13 cellular contexts compared by ENCODE assay signal in the genomic region with DNA sequence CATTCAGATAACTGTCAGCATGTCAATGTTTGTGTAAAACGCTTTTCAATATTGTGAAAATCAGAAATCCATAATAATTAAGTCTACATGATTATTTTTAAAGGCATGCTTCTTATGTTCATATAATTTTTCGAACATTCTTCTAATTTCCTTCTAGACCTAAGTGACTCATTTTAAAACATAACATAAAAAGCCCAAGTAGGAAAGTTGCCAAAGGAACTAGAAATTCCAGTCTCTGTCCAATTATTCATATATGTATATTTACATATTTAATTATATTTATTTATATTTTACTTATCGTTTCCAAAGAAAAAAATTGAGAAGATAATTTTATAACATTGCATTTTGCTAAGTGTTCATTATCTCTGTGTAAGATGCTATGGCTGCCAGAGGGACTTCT.
DNase-seq lines count a peak whose midpoint lies in the region; ATAC-seq and TF ChIP-seq lines count a peak whose summit lies in the region.
"Had no signal": no experiment of that assay in that cellular context is flagged by ENCODE, and none has a peak within 500 bp of the region (broad histone marks: within the 10 kb centered on the region; RNA-seq: fewer than 3 reads in every experiment).

No MANE protein-coding gene starts in this region.

- DNase-seq in GM23248 (peak; percentile 29), amniotic epithelial cell (ENCODE audit: low read depth) (peak; percentile 38), epithelial cell of esophagus (ENCODE audit: low read depth) (peak; percentile 53), iris pigment epithelial cell (ENCODE audit: low read depth) (peak; percentile 64), right lobe of liver (no peak), SK-N-DZ (ENCODE audit: low spot score) (no peak)
- no peak for DNase-seq in activated CD4-positive, alpha-beta T cell treated with anti-CD3 and anti-CD28 coated beads for 36 hours
- DNase-seq: NCI-H1694, NCI-H446, NCI-H748 treated with DMSO at 0.1 percent for 48 hours had no signal

- H3K4me3 Mint-ChIP-seq in activated CD4-positive, alpha-beta T cell treated with anti-CD3 and anti-CD28 coated beads for 36 hours, result no peak overlapping the region

- H3F3A ChIP-seq in GM23248 (ENCODE audit: insufficient read depth), result no peaks in the 10 kb centered on the region

- H3K9me3 ChIP-seq in GM23248 (ENCODE audit: low read depth), result no peaks in the 10 kb centered on the region
- H3K9me3 ChIP-seq in right lobe of liver, result no peaks in the 10 kb centered on the region

- intact Hi-C loops in activated CD4-positive, alpha-beta T cell treated with anti-CD3 and anti-CD28 coated beads for 36 hours (cut with DNase I, micrococcal nuclease), result no loop called here
- intact Hi-C loops in right lobe of liver (cut with DNase I), result no loop called here

- in situ Hi-C loops in GM23248 (cut with MboI), result no loop called here

- H3K27me3 ChIP-seq in GM23248 (replicated peaks; ENCODE audit: insufficient read depth), result no peaks in the 10 kb centered on the region
- H3K27me3 ChIP-seq in right lobe of liver, result no peaks in the 10 kb centered on the region

- no peaks in the 10 kb centered on the region for H3K4me1 Mint-ChIP-seq in activated CD4-positive, alpha-beta T cell treated with anti-CD3 and anti-CD28 coated beads for 36 hours

- CTCF ChIA-PET in activated CD4-positive, alpha-beta T cell treated with anti-CD3 and anti-CD28 coated beads for 36 hours (lab: Charles Lee), result no interaction called here

- H3K27ac ChIP-seq in GM23248 (no peak overlapping the region), right lobe of liver (no peak overlapping the region)
- H3K27ac ChIP-seq: C4-2B had no signal

- no peak overlapping the region for H3K4me2 ChIP-seq in GM23248 (ENCODE audit: unreplicated experiment)

- H3K36me3 Mint-ChIP-seq in activated CD4-positive, alpha-beta T cell treated with anti-CD3 and anti-CD28 coated beads for 36 hours (ENCODE audit: low read depth), result no peaks in the 10 kb centered on the region

- no peak for TF ChIP-seq POLR2A in right lobe of liver (IDR thresholded peaks at IDR 0.05)

- H3K36me3 ChIP-seq in GM23248 (ENCODE audit: low read depth) (no peaks in the 10 kb centered on the region), right lobe of liver (no peaks in the 10 kb centered on the region)

- H3K27me3 Mint-ChIP-seq in activated CD4-positive, alpha-beta T cell treated with anti-CD3 and anti-CD28 coated beads for 36 hours, result peaks cover 2% of the 10 kb centered on the region

- no peak overlapping the region for H3K9ac ChIP-seq in GM23248

- H3K4me3 ChIP-seq in GM23248 (no peak overlapping the region), epithelial cell of esophagus (ENCODE audit: low read length) (no peak overlapping the region), right lobe of liver (no peak overlapping the region)

- POLR2A ChIA-PET in activated CD4-positive, alpha-beta T cell treated with anti-CD3 and anti-CD28 coated beads for 36 hours (lab: Charles Lee), result no interaction called here

- TF ChIP-seq CTCF in epithelial cell of esophagus (IDR thresholded peaks at IDR 0.05; ENCODE audit: insufficient read depth, low read depth, low read length, missing control alignments), result no peak
- TF ChIP-seq CTCF in right lobe of liver (IDR thresholded peaks at IDR 0.05), result no peak

- H3K79me2 ChIP-seq in GM23248 (ENCODE audit: insufficient read depth), result no peaks in the 10 kb centered on the region

- no peak overlapping the region for H3K27ac Mint-ChIP-seq in activated CD4-positive, alpha-beta T cell treated with anti-CD3 and anti-CD28 coated beads for 36 hours

- WGBS in GM23248 (ENCODE audit: low coverage in 1 of 2, low lambda C conversion rate in 2 of 2, missing lambda C conversion rate in 2 of 2), 2 experiments, result 82 to 84% methylated on average over 3 of the region's 3 CpGs
- 61% methylated on average over 3 of the region's 3 CpGs for WGBS in right lobe of liver (ENCODE audit: insufficient coverage, low coverage, low lambda C conversion rate, missing lambda C conversion rate)

- no peaks in the 10 kb centered on the region for H3K9me3 Mint-ChIP-seq in activated CD4-positive, alpha-beta T cell treated with anti-CD3 and anti-CD28 coated beads for 36 hours (ENCODE audit: low read depth)

- no peaks in the 10 kb centered on the region for H3K4me1 ChIP-seq in GM23248 (ENCODE audit: insufficient read depth)
- no peaks in the 10 kb centered on the region for H3K4me1 ChIP-seq in right lobe of liver

- no peak overlapping the region for H2AFZ ChIP-seq in GM23248

- no peaks in the 10 kb centered on the region for H3K9me2 ChIP-seq in GM23248 (ENCODE audit: insufficient read depth)

- ATAC-seq in activated CD4-positive, alpha-beta T cell treated with anti-CD3 and anti-CD28 coated beads for 36 hours, result no peak
- ATAC-seq in HG03139 (IDR thresholded peaks at IDR 0.05; ENCODE audit: unreplicated experiment) (no peak), right lobe of liver (no peak)
- ATAC-seq: Panc1 had no signal

- no peaks in the 10 kb centered on the region for H4K20me1 ChIP-seq in GM23248 (ENCODE audit: insufficient read depth)

Comparison
In these comparisons a context has a peak if more than half of its experiments do, and no peak if none do; other contexts are left out.
1. DNase-seq: peak in GM23248 (single experiment), amniotic epithelial cell (single experiment), epithelial cell of esophagus (single experiment) and iris pigment epithelial cell (single experiment); none in activated CD4-positive, alpha-beta T cell treated with anti-CD3 and anti-CD28 coated beads for 36 hours (single experiment), right lobe of liver (0 of 3) and SK-N-DZ (single experiment).